23 cellular contexts compared by ENCODE assay signal in the genomic region with DNA sequence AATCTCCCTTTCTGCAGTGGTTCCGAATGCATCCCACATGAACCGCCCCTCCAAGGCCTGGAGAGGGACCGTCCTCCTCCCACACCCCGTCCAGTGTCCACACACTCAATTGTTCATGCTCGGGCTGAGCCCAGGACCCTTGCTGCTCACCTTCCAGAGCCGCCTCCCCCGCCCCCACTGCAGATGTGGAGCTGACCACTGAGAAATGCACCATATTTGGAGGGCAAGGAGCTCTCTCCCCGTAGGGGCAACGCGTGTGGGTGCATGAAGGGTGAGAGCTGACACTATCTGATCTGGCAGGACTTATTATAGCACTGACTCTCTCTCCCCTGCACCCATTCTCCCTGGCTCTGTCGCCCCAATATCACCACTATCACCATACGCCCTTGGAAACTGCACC. TPM values are rescaled to one million over a fixed set of nuclear protein-coding genes. Genes with fewer than 3 reads are reported as not detected.
DNase-seq lines count a peak whose midpoint lies in the region; ATAC-seq and TF ChIP-seq lines count a peak whose summit lies in the region.
"Had no signal": no experiment of that assay in that cellular context is flagged by ENCODE, and none has a peak within 500 bp of the region (broad histone marks: within the 10 kb centered on the region; RNA-seq: fewer than 3 reads in every experiment).

No MANE protein-coding gene starts in this region.

- peak overlapping the region; percentile 43 for H3K4me2 ChIP-seq in BLaER1
- peak overlapping the region; percentile 35 for H3K4me2 ChIP-seq in fibroblast of lung (ENCODE audit: extremely low read depth, insufficient read depth, low read length)
- H3K4me2 ChIP-seq: GM23338 had no signal

- no peak for TF ChIP-seq CTCF in WERI-Rb-1 (IDR thresholded peaks at IDR 0.05; ENCODE audit: low read depth, low read length)
- no peak for TF ChIP-seq CTCF in fibroblast of lung (conservative IDR thresholded peaks at IDR 0.05 in 1 of 2, IDR thresholded peaks at IDR 0.05 in 1 of 2; ENCODE audit: low read depth in 1 of 2, low read length in 2 of 2)
- TF ChIP-seq CTCF in right lobe of liver (IDR thresholded peaks at IDR 0.05): no peak

- H3K9me3 ChIP-seq in BLaER1: no peaks in the 10 kb centered on the region
- no peaks in the 10 kb centered on the region for H3K9me3 ChIP-seq in WERI-Rb-1 (ENCODE audit: severe bottlenecking)
- H3K9me3 ChIP-seq in fibroblast of lung (ENCODE audit: control insufficient read depth, insufficient read depth, low read depth, low read length): no peaks in the 10 kb centered on the region
- H3K9me3 ChIP-seq in right lobe of liver: no peaks in the 10 kb centered on the region
- H3K9me3 ChIP-seq: Peyer's patch, thyroid gland had no signal

- H3K36me3 ChIP-seq in BLaER1 (no peaks in the 10 kb centered on the region), WERI-Rb-1 (no peaks in the 10 kb centered on the region), fibroblast of lung (ENCODE audit: control insufficient read depth, insufficient read depth, low read length) (no peaks in the 10 kb centered on the region), right lobe of liver (no peaks in the 10 kb centered on the region)
- H3K36me3 ChIP-seq: Peyer's patch, thyroid gland had no signal

- 94% methylated on average over 3 of the region's 12 CpGs for WGBS in right lobe of liver (ENCODE audit: insufficient coverage, low coverage, low lambda C conversion rate, missing lambda C conversion rate)

- no peak overlapping the region for H3K9ac ChIP-seq in BLaER1
- H3K9ac ChIP-seq in fibroblast of lung (ENCODE audit: insufficient read depth, low read length): no peak overlapping the region

- H3K27me3 ChIP-seq in BLaER1 (no peaks in the 10 kb centered on the region), WERI-Rb-1 (ENCODE audit: insufficient read depth, low read depth, severe bottlenecking) (no peaks in the 10 kb centered on the region), fibroblast of lung (ENCODE audit: control insufficient read depth, insufficient read depth, low read length) (no peaks in the 10 kb centered on the region), right lobe of liver (no peaks in the 10 kb centered on the region)
- H3K27me3 ChIP-seq: Peyer's patch, thyroid gland had no signal

- intact Hi-C loops in sciatic nerve (cut with DNase I): no loop called here
- intact Hi-C loops in right lobe of liver (cut with DNase I): no loop called here

- peaks cover 49% of the 10 kb centered on the region for H3K4me1 ChIP-seq in BLaER1
- H3K4me1 ChIP-seq in fibroblast of lung (ENCODE audit: control insufficient read depth, extremely low read depth, insufficient read depth, low read length): peaks cover 37% of the 10 kb centered on the region
- no peaks in the 10 kb centered on the region for H3K4me1 ChIP-seq in right lobe of liver

- no peak for TF ChIP-seq POLR2A in right lobe of liver (IDR thresholded peaks at IDR 0.05)

- no peak overlapping the region for H2AFZ ChIP-seq in fibroblast of lung (ENCODE audit: low read length)
- H2AFZ ChIP-seq: GM23338 had no signal

- ATAC-seq in sciatic nerve: no peak
- no peak for ATAC-seq in right lobe of liver
- ATAC-seq: activated CD4-positive, CD25-positive, alpha-beta regulatory T cell treated with anti-CD3 and anti-CD28 coated beads, Interleukin-2, amount 50 U/mL, for 24 hours had no signal

- H3K79me2 ChIP-seq in fibroblast of lung (ENCODE audit: control insufficient read depth, insufficient read depth, low read length): no peaks in the 10 kb centered on the region

- no peak overlapping the region for H3K4me3 ChIP-seq in BLaER1
- H3K4me3 ChIP-seq in WERI-Rb-1 (ENCODE audit: low read depth, low read length): no peak overlapping the region
- H3K4me3 ChIP-seq in fibroblast of lung (replicated peaks in 1 of 4; ENCODE audit: control extremely low read depth in 1 of 4, insufficient read depth in 1 of 4, low read depth in 3 of 4, low read length in 4 of 4): no peak overlapping the region
- no peak overlapping the region for H3K4me3 ChIP-seq in right lobe of liver
- H3K4me3 ChIP-seq: GM23338, Peyer's patch, SK-N-MC, thyroid gland had no signal

- peak; percentile 9 for DNase-seq in WERI-Rb-1
- no peak for DNase-seq in fibroblast of lung (ENCODE audit: low read depth in 2 of 2)
- peak; percentile 34 for DNase-seq in sciatic nerve (ENCODE audit: low spot score)
- no peak for DNase-seq in activated CD8-positive, alpha-beta memory T cell treated with anti-CD3 and anti-CD28 coated beads, Interleukin-2, amount 50 U/mL, for 48 hours
- no peak for DNase-seq in iPS-NIHi7 (ENCODE audit: extremely low spot score)
- DNase-seq in NCI-H748 treated with DMSO at 0.1 percent for 48 hours (lab: John Stamatoyannopoulos, UW): no peak
- DNase-seq in right lobe of liver: no peak
- DNase-seq: activated naive CD8-positive, alpha-beta T cell treated with anti-CD3 and anti-CD28 coated beads for 36 hours; NCI-H2227 treated with DMSO at 0.1 percent for 48 hours; nucleus accumbens; retina; T1000; thyroid gland had no signal

- H3K27ac ChIP-seq in BLaER1 (no peak overlapping the region), WERI-Rb-1 (no peak overlapping the region), fibroblast of lung (ENCODE audit: insufficient read depth, low read length) (peak overlapping the region; percentile 61), right lobe of liver (no peak overlapping the region)
- H3K27ac ChIP-seq: SK-N-MC had no signal

- no peaks in the 10 kb centered on the region for H4K20me1 ChIP-seq in BLaER1
- no peaks in the 10 kb centered on the region for H4K20me1 ChIP-seq in fibroblast of lung (ENCODE audit: control insufficient read depth, extremely low read depth, insufficient read depth, low read length)

RNA-seq across cellular contexts. Expression of gene S100A3, which starts 4.0 kb away (rescaled TPM):
- total RNA-seq in fibroblast of lung: 1.8 and 6.8 TPM in 2 replicates
- polyA plus RNA-seq in fibroblast of lung: 11.5 and 14.8 TPM in 2 replicates
- polyA plus RNA-seq in fibroblast of lung (2012): 13.0 and 17.9 TPM in 2 replicates
- 18.6 and 45.0 TPM in 2 replicates for polyA minus RNA-seq in fibroblast of lung (ENCODE audit: low replicate concordance)
- not detected for total RNA-seq in sciatic nerve
- total RNA-seq in right lobe of liver: under 1 TPM in 1 of 6 experiments, not detected in 5; 0.29 TPM
- total RNA-seq: activated CD8-positive, alpha-beta memory T cell treated with anti-CD3 and anti-CD28 coated beads for 36 hours; activated naive CD8-positive, alpha-beta T cell treated with anti-CD3 and anti-CD28 coated beads for 36 hours; frontal cortex; GM23338; mucosa of gallbladder; Peyer's patch had no signal
- polyA plus RNA-seq: GM23338 had no signal

RNA-seq across cellular contexts. Expression of gene S100A4, which starts 7.5 kb away (rescaled TPM):
- total RNA-seq in fibroblast of lung: 85.3 and 287 TPM in 2 replicates
- 371 and 928 TPM in 2 replicates for polyA plus RNA-seq in fibroblast of lung
- polyA plus RNA-seq in fibroblast of lung (2012): 543 and 1,139 TPM in 2 replicates
- polyA minus RNA-seq in fibroblast of lung (ENCODE audit: low replicate concordance): 124 and 266 TPM in 2 replicates
- 258 TPM for total RNA-seq in sciatic nerve
- 10 to 100 TPM in 4 of 6 experiments, 1 to 10 TPM in 2; 7.6 to 21.6 (median 14.0) TPM for total RNA-seq in right lobe of liver
- total RNA-seq: endothelial cell of umbilical vein had no signal

RNA-seq across cellular contexts. Expression of gene S100A5, which starts 12.4 kb away (rescaled TPM):
- total RNA-seq in fibroblast of lung (not detected in 2 replicates), sciatic nerve (not detected), right lobe of liver (not detected)
- 0.20 and 0.24 TPM in 2 replicates for polyA plus RNA-seq in fibroblast of lung
- 0.55 and 0.76 TPM in 2 replicates for polyA plus RNA-seq in fibroblast of lung (2012)
- not detected in 2 replicates for polyA minus RNA-seq in fibroblast of lung (ENCODE audit: low replicate concordance)
- total RNA-seq: endothelial cell of umbilical vein, frontal cortex, GM23338, M059J, mucosa of gallbladder, Peyer's patch had no signal
- polyA plus RNA-seq: endothelial cell of umbilical vein had no signal

RNA-seq across cellular contexts. Expression of gene S100A2, which starts 12.5 kb away (rescaled TPM):
- total RNA-seq in fibroblast of lung: 1.5 and 3.6 TPM in 2 replicates
- 4.8 and 10.3 TPM in 2 replicates for polyA plus RNA-seq in fibroblast of lung
- polyA plus RNA-seq in fibroblast of lung (2012): 10.9 and 22.6 TPM in 2 replicates
- polyA minus RNA-seq in fibroblast of lung (ENCODE audit: low replicate concordance): 4.8 TPM in 1 of 2 replicates, not detected in the other
- 3.5 TPM for total RNA-seq in sciatic nerve
- not detected for total RNA-seq in right lobe of liver
- total RNA-seq: frontal cortex, Peyer's patch had no signal

RNA-seq across cellular contexts. Expression of gene S100A6, which starts 17.3 kb away (rescaled TPM):
- total RNA-seq in fibroblast of lung: 2,061 and 4,042 TPM in 2 replicates
- 1,280 and 2,637 TPM in 2 replicates for polyA plus RNA-seq in fibroblast of lung
- 5,317 and 10,273 TPM in 2 replicates for polyA plus RNA-seq in fibroblast of lung (2012)
- 895 and 1,329 TPM in 2 replicates for polyA minus RNA-seq in fibroblast of lung (ENCODE audit: low replicate concordance)
- 1,022 TPM for total RNA-seq in sciatic nerve
- 10 to 100 TPM in 5 of 6 experiments, 1 to 10 TPM in 1; 6.6 to 24.0 (median 12.0) TPM for total RNA-seq in right lobe of liver

Comparison
In these comparisons a context has a peak if more than half of its experiments do, and no peak if none do; other contexts are left out.
1. DNase-seq: peak in WERI-Rb-1 (single experiment) and sciatic nerve (single experiment); none in fibroblast of lung (0 of 2), activated CD8-positive, alpha-beta memory T cell treated with anti-CD3 and anti-CD28 coated beads, Interleukin-2, amount 50 U/mL, for 48 hours (single experiment), iPS-NIHi7 (single experiment), NCI-H748 treated with DMSO at 0.1 percent for 48 hours (single experiment) and right lobe of liver (0 of 3).